Comparison of ENCODE assay signal across 23 cellular contexts in the genomic region with DNA sequence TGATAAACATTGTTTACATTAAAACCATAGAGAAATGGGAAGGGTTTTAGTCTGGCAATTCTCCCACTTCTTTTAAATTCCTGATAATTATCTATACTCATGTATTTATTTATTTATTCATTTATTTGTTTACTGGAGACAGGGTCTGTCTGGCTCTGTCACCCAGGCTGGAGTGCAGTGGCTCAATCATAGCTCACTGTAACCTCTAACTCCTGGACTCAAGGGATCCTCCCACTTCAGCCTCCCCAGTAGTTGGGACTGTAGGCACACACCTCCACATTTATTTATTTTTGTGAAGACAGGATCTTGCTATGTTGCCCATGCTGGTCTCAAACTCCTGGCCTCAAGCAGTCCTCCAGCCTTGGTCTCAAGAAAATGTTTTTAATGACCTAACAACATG.
"Had no signal": no experiment of that assay in that cellular context is flagged by ENCODE, and none has a peak within 500 bp of the region (broad histone marks: within the 10 kb centered on the region; RNA-seq: fewer than 3 reads in every experiment).

No MANE protein-coding gene starts in this region.

- H3K9me3 Mint-ChIP-seq: effector memory CD8-positive, alpha-beta T cell; memory B cell; natural killer cell treated with Interleukin-12 subunit alpha and Interleukin-12 subunit beta and Interleukin-15 and Interleukin-18, amount 100 ng/mL, for 72 hours; neural crest cell; stimulated activated naive CD8-positive, alpha-beta T cell treated with anti-CD3 and anti-CD28 coated beads, Interleukin-15, amount 100 ng/mL, for 72 hours had no signal

- H3K27ac ChIP-seq: gastrocnemius medialis, neutrophil, parathyroid adenoma, right lobe of liver, suprapubic skin, vagina had no signal

- H3K9me3 ChIP-seq: gastrocnemius medialis, neutrophil, right lobe of liver, suprapubic skin, vagina had no signal

- H3K27ac Mint-ChIP-seq: effector memory CD8-positive, alpha-beta T cell; memory B cell; natural killer cell treated with Interleukin-12 subunit alpha and Interleukin-12 subunit beta and Interleukin-15 and Interleukin-18, amount 100 ng/mL, for 72 hours; progenitor cell of endocrine pancreas; stimulated activated naive CD8-positive, alpha-beta T cell treated with anti-CD3 and anti-CD28 coated beads, Interleukin-15, amount 100 ng/mL, for 72 hours had no signal

- H3K36me3 ChIP-seq: gastrocnemius medialis, neutrophil, right lobe of liver, suprapubic skin, vagina had no signal

- H3K4me3 ChIP-seq: gastrocnemius medialis, lung, right lobe of liver, suprapubic skin, vagina had no signal

- ATAC-seq: effector memory CD8-positive, alpha-beta T cell; gastrocnemius medialis; left lobe of liver; natural killer cell treated with Interleukin-12 subunit alpha and Interleukin-12 subunit beta and Interleukin-15 and Interleukin-18, amount 100 ng/mL, for 72 hours; right lobe of liver; stimulated activated naive CD8-positive, alpha-beta T cell treated with anti-CD3 and anti-CD28 coated beads, Interleukin-15, amount 100 ng/mL, for 72 hours had no signal

- H3K4me3 Mint-ChIP-seq: effector memory CD8-positive, alpha-beta T cell; memory B cell; natural killer cell treated with Interleukin-12 subunit alpha and Interleukin-12 subunit beta and Interleukin-15 and Interleukin-18, amount 100 ng/mL, for 72 hours; stimulated activated naive CD8-positive, alpha-beta T cell treated with anti-CD3 and anti-CD28 coated beads, Interleukin-15, amount 100 ng/mL, for 72 hours had no signal

- H3K36me3 Mint-ChIP-seq: memory B cell had no signal

- DNase-seq: cortex of kidney; effector memory CD8-positive, alpha-beta T cell; foreskin fibroblast; gastrocnemius medialis; head of caudate nucleus; kidney; small intestine; stimulated activated CD4-positive, alpha-beta T cell treated with anti-CD3 and anti-CD28 coated beads, Interleukin-15, amount 100 ng/mL, for 24 hours; stimulated activated CD4-positive, alpha-beta T cell treated with anti-CD3 and anti-CD28 coated beads, Interleukin-2, amount 100 ng/mL, for 48 hours; stimulated activated naive CD4-positive, alpha-beta T cell; stimulated activated naive CD8-positive, alpha-beta T cell treated with anti-CD3 and anti-CD28 coated beads, Interleukin-15, amount 100 ng/mL, for 72 hours; trophoblast cell had no signal
